ENCODE assay signal across 8 cellular contexts in the genomic region with DNA sequence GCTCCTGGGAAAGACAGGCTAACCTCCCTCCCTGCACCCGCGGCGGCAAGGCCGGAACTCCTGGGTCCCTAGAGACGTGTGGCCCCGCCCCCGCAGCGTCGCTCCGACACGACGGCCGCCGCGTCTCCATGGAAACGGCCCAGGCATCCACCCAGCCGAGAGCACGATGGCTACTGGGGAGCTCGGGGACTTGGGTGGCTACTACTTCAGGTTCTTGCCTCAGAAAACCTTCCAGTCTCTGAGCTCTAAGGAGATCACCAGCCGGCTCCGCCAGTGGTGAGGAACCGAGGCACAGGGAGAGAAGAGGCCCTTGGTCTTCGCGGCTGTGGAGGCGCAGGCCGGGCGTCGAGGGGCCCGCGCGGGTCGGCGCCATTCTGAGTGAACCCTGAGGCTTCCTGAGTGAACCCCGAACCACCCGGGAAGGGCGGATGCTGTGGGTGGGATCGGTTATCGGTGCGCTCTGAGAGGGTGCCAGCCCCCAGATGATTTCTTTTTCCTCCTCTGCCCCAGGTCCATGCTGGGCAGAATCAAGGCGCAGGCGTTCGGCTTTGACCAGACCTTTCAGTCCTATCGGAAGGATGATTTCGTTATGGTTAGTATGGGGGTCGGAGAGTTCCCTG. TPM values are rescaled to one million over a fixed set of nuclear protein-coding genes. Genes with fewer than 3 reads are reported as not detected.
DNase-seq lines count a peak whose midpoint lies in the region; ATAC-seq and TF ChIP-seq lines count a peak whose summit lies in the region.

A gene (plus strand): TSS at position 133 of the 620 bp plus-strand sequence. CDS start 34 bp downstream, at position 167.

- H3K4me3 Mint-ChIP-seq in activated T-cell treated with anti-CD3 and anti-CD28 coated beads, Interleukin-2, amount 50 U/mL, for 24 hours: peak within 1 kb of the TSS; percentile 66
- H3K4me3 Mint-ChIP-seq in stimulated activated naive B cell treated with anti-CD40 and anti-IgM and Interleukin-4, amounts not matched to agents 10 μg/mL and 1 μg/mL and 100 μg/mL, for 72 hours: peak within 1 kb of the TSS; percentile 77 to 79

- DNase-seq in AG09309 (ENCODE audit: low read depth) (peak; percentile 13), H4 (ENCODE audit: low spot score) (peak; percentile 50), NCI-H345 treated with DMSO at 0.1 percent for 48 hours (lab: John Stamatoyannopoulos, UW; ENCODE audit: unreplicated experiment) (peak; percentile 82), fibroblast of gingiva (ENCODE audit: low read depth) (peak; percentile 94), NAMALWA (ENCODE audit: low spot score) (no peak)
- peak; percentile 63 for DNase-seq in activated T-cell treated with anti-CD3 and anti-CD28 coated beads, Interleukin-2, amount 50 U/mL, for 24 hours
- DNase-seq in stimulated activated naive B cell treated with anti-CD40 and anti-IgM and Interleukin-4, amounts not matched to agents 10 μg/mL and 1 μg/mL and 100 μg/mL, for 72 hours: peak; percentile 42

- H3K27me3 Mint-ChIP-seq in activated T-cell treated with anti-CD3 and anti-CD28 coated beads, Interleukin-2, amount 50 U/mL, for 24 hours: peaks cover 41% of the 10 kb centered on the region
- H3K27me3 Mint-ChIP-seq in stimulated activated naive B cell treated with anti-CD40 and anti-IgM and Interleukin-4, amounts not matched to agents 10 μg/mL and 1 μg/mL and 100 μg/mL, for 72 hours: peaks cover 29 to 46% of the 10 kb centered on the region in 2 donors

- H3K36me3 ChIP-seq in mucosa of stomach (ENCODE audit: control insufficient read depth, insufficient read depth, low read length): no peaks in the 10 kb centered on the region

- peak; percentile 65 to 72 for ATAC-seq in stimulated activated naive B cell treated with anti-CD40 and anti-IgM and Interleukin-4, amounts not matched to agents 10 μg/mL and 1 μg/mL and 100 μg/mL, for 72 hours (replicated peaks)

- H3K9me3 Mint-ChIP-seq in activated T-cell treated with anti-CD3 and anti-CD28 coated beads, Interleukin-2, amount 50 U/mL, for 24 hours: peaks cover 5% of the 10 kb centered on the region
- H3K9me3 Mint-ChIP-seq in stimulated activated naive B cell treated with anti-CD40 and anti-IgM and Interleukin-4, amounts not matched to agents 10 μg/mL and 1 μg/mL and 100 μg/mL, for 72 hours: peaks cover 0 to 5% of the 10 kb centered on the region in 2 donors

- H3K27ac Mint-ChIP-seq in activated T-cell treated with anti-CD3 and anti-CD28 coated beads, Interleukin-2, amount 50 U/mL, for 24 hours: no peak within 1 kb of the TSS
- no peak within 1 kb of the TSS for H3K27ac Mint-ChIP-seq in stimulated activated naive B cell treated with anti-CD40 and anti-IgM and Interleukin-4, amounts not matched to agents 10 μg/mL and 1 μg/mL and 100 μg/mL, for 72 hours

- H3K36me3 Mint-ChIP-seq in activated T-cell treated with anti-CD3 and anti-CD28 coated beads, Interleukin-2, amount 50 U/mL, for 24 hours (ENCODE audit: low read depth): no peaks in the 10 kb centered on the region
- H3K36me3 Mint-ChIP-seq in stimulated activated naive B cell treated with anti-CD40 and anti-IgM and Interleukin-4, amounts not matched to agents 10 μg/mL and 1 μg/mL and 100 μg/mL, for 72 hours: peaks cover 3 to 4% of the 10 kb centered on the region in 2 donors

- TF ChIP-seq CTCF in AG09309 (IDR thresholded peaks at IDR 0.05; ENCODE audit: control insufficient read depth, insufficient read depth, low read depth, low read length, missing control alignments): no peak

- H3K9me3 ChIP-seq in mucosa of stomach (ENCODE audit: control insufficient read depth, low read length): no peaks in the 10 kb centered on the region

- no peaks in the 10 kb centered on the region for H3K27me3 ChIP-seq in mucosa of stomach (ENCODE audit: control insufficient read depth, insufficient read depth, low read length)

- no peaks in the 10 kb centered on the region for H3K4me1 ChIP-seq in mucosa of stomach (ENCODE audit: control insufficient read depth, insufficient read depth, low read length)

- peaks cover 9% of the 10 kb centered on the region for H3K4me1 Mint-ChIP-seq in activated T-cell treated with anti-CD3 and anti-CD28 coated beads, Interleukin-2, amount 50 U/mL, for 24 hours (ENCODE audit: low read depth)
- H3K4me1 Mint-ChIP-seq in stimulated activated naive B cell treated with anti-CD40 and anti-IgM and Interleukin-4, amounts not matched to agents 10 μg/mL and 1 μg/mL and 100 μg/mL, for 72 hours: peaks cover 6 to 12% of the 10 kb centered on the region in 2 donors

- peak within 1 kb of the TSS; percentile 47 for H3K9ac ChIP-seq in mucosa of stomach (ENCODE audit: low read length)

- H3K4me3 ChIP-seq in AG09309 (ENCODE audit: control insufficient read depth, low read depth, low read length) (peak within 1 kb of the TSS; percentile 73), mucosa of stomach (ENCODE audit: low read length) (peak within 1 kb of the TSS; percentile 27)

RNA-seq across cellular contexts. Expression of the gene that starts here (rescaled TPM):
- total RNA-seq in H4 (2014; rRNA removed; shearing (Covaris generic)): 1.9 and 8.3 TPM in 2 replicates
